8 cellular contexts compared by ENCODE assay signal in genomic region chr9:135500071-135500524, GRCh38. TPM values are rescaled to one million over a fixed set of nuclear protein-coding genes. Genes with fewer than 3 reads are reported as not detected.
DNase-seq lines count a peak whose midpoint lies in the region; ATAC-seq and TF ChIP-seq lines count a peak whose summit lies in the region.

No MANE protein-coding gene starts in this region.

- WGBS in testis, 2 donors: 0 to 1% methylated on average over 11 to 29 of the region's 29 CpGs

- H3K27me3 ChIP-seq in brain microvascular endothelial cell (replicated peaks) (no peaks in the 10 kb centered on the region), left lung (no peaks in the 10 kb centered on the region), testis (no peaks in the 10 kb centered on the region)

- intact Hi-C loops in left lung (cut with DNase I): no loop called here
- intact Hi-C loops in testis (cut with DNase I; ENCODE audit: low total_unique reads): no loop called here

- no peak for DNase-seq in brain microvascular endothelial cell
- DNase-seq in left lung: no peak
- no peak for DNase-seq in testis
- no peak for DNase-seq in NCI-H82 (lab: John Stamatoyannopoulos, UW)
- no peak for DNase-seq in SHP77 (lab: John Stamatoyannopoulos, UW)

- H3K36me3 ChIP-seq in brain microvascular endothelial cell (replicated peaks): peaks cover 20% of the 10 kb centered on the region
- peaks cover 0 to 33% of the 10 kb centered on the region in 2 donors for H3K36me3 ChIP-seq in left lung
- no peaks in the 10 kb centered on the region for H3K36me3 ChIP-seq in testis (ENCODE audit: low read depth, missing control alignments)

- H3K4me3 ChIP-seq in brain microvascular endothelial cell (ENCODE audit: low read depth, low read length) (peak overlapping the region; percentile 81), left lung (peak overlapping the region; percentile 94 to 98), testis (peak overlapping the region; percentile 77 to 90)

- ATAC-seq in GM21381 (IDR thresholded peaks at IDR 0.05; ENCODE audit: unreplicated experiment) (peak; percentile 16), left lung (peak; percentile 20), HG03457 (IDR thresholded peaks at IDR 0.05; ENCODE audit: unreplicated experiment) (no peak)

- H3K27ac ChIP-seq in brain microvascular endothelial cell (peak overlapping the region; percentile 4), left lung (peak overlapping the region; percentile 2 to 81), testis (peak overlapping the region in 1 of 2 donors; percentile 57)

- in situ Hi-C loops in brain microvascular endothelial cell (cut with HindIII; ENCODE audit: low pct_ligation_motif_present, low sequenced_read_pairs): no loop called here

- H3K4me1 ChIP-seq in left lung: peaks cover 7 to 30% of the 10 kb centered on the region in 2 donors
- peaks cover 12% of the 10 kb centered on the region for H3K4me1 ChIP-seq in testis

- peak overlapping the region; percentile 90 to 95 (median 94) for H3K4me3 Mint-ChIP-seq in IgD-negative memory B cell

- no peaks in the 10 kb centered on the region for H3K27me3 Mint-ChIP-seq in IgD-negative memory B cell

- TF ChIP-seq POLR2A in testis (IDR thresholded peaks at IDR 0.05): no peak

- H3K4me1 Mint-ChIP-seq in IgD-negative memory B cell: peaks cover 0 to 9% (median 6%) of the 10 kb centered on the region in 3 donors

- TF ChIP-seq CTCF in brain microvascular endothelial cell (IDR thresholded peaks at IDR 0.05; ENCODE audit: low read depth, low read length, missing control alignments) (no peak), left lung (IDR thresholded peaks at IDR 0.05) (no peak), testis (IDR thresholded peaks at IDR 0.05) (no peak)

- no peaks in the 10 kb centered on the region for H3K9me3 ChIP-seq in left lung
- no peaks in the 10 kb centered on the region for H3K9me3 ChIP-seq in testis

- H3K9me3 Mint-ChIP-seq in IgD-negative memory B cell: no peaks in the 10 kb centered on the region

- peaks cover 3% of the 10 kb centered on the region for H3K36me3 Mint-ChIP-seq in IgD-negative memory B cell

- H3K27ac Mint-ChIP-seq in IgD-negative memory B cell: peak overlapping the region in 2 of 3 donors; percentile 39 to 63

RNA-seq across cellular contexts. Expression of gene MRPS2, which starts 0.4 kb away (rescaled TPM):
- polyA plus RNA-seq in IgD-negative memory B cell (65.7 TPM), testis (ENCODE audit: insufficient read depth, low read depth, low replicate concordance) (34.7 TPM)
- total RNA-seq in left lung (10 to 100 TPM; 21.9 to 25.8 TPM), testis (10 to 100 TPM; 35.9 to 40.4 TPM)

RNA-seq across cellular contexts. Expression of gene PPP1R26, which starts 20.5 kb away (rescaled TPM):
- polyA plus RNA-seq in IgD-negative memory B cell (1.7 TPM), testis (ENCODE audit: insufficient read depth, low read depth, low replicate concordance) (15.6 TPM)
- total RNA-seq in left lung (10 to 100 TPM; 18.1 to 20.7 TPM), testis (10 to 100 TPM; 33.1 to 38.8 TPM)

RNA-seq across cellular contexts. Expression of gene LCN1, which starts 21.1 kb away (rescaled TPM):
- polyA plus RNA-seq in IgD-negative memory B cell (not detected), testis (ENCODE audit: insufficient read depth, low read depth, low replicate concordance) (2.7 TPM)
- total RNA-seq in left lung (not detected), testis (not detected)

RNA-seq across cellular contexts. Expression of gene OBP2A, which starts 45.8 kb away (rescaled TPM):
- not detected for polyA plus RNA-seq in IgD-negative memory B cell
- total RNA-seq in left lung: not detected
- 10 to 100 TPM; 13.9 to 19.0 TPM for total RNA-seq in testis
- polyA plus RNA-seq in testis (ENCODE audit: insufficient read depth, low read depth, low replicate concordance): 11.8 TPM
